20 cellular contexts compared by ENCODE assay signal in genomic region chr2:127027715-127028114, GRCh38.
DNase-seq lines count a peak whose midpoint lies in the region; ATAC-seq and TF ChIP-seq lines count a peak whose summit lies in the region.
"Had no signal": no experiment of that assay in that cellular context is flagged by ENCODE, and none has a peak within 500 bp of the region (broad histone marks: within the 10 kb centered on the region; RNA-seq: fewer than 3 reads in every experiment).

No MANE protein-coding gene starts in this region.

- TF ChIP-seq POLR2A in tibial nerve (IDR thresholded peaks at IDR 0.05): no peak

- 80 to 83% methylated on average over 2 of the region's 2 CpGs for WGBS in tibial nerve, 2 donors

- H3K4me1 Mint-ChIP-seq in CD14-positive monocyte (peaks cover 19% of the 10 kb centered on the region), GM23338 (peaks cover 5% of the 10 kb centered on the region)

- peaks cover 4% of the 10 kb centered on the region; the same call in 1 of the 2 replicates for H3K4me1 ChIP-seq in GM23338 (ENCODE audit: insufficient read depth)
- peaks cover 0 to 19% (median 4%) of the 10 kb centered on the region in 4 donors for H3K4me1 ChIP-seq in tibial nerve
- H3K4me1 ChIP-seq: Caco-2 had no signal

- intact Hi-C loops in CD14-positive monocyte (cut with micrococcal nuclease): no loop called here

- H4K20me1 ChIP-seq in GM23338 (replicated peaks; ENCODE audit: insufficient read depth) (no peaks in the 10 kb centered on the region), SU-DHL-6 (ENCODE audit: low read depth, low read length) (no peaks in the 10 kb centered on the region)

- no peak overlapping the region for H3K27ac Mint-ChIP-seq in CD14-positive monocyte
- no peak overlapping the region for H3K27ac Mint-ChIP-seq in GM23338
- H3K27ac Mint-ChIP-seq: nephron progenitor cell had no signal

- H3K79me2 ChIP-seq in GM23338 (replicated peaks; ENCODE audit: insufficient read depth) (no peaks in the 10 kb centered on the region), SU-DHL-6 (ENCODE audit: insufficient read depth, low read length) (no peaks in the 10 kb centered on the region)

- no peak overlapping the region for H3K27ac ChIP-seq in GM23338 (ENCODE audit: low read depth)
- H3K27ac ChIP-seq in SU-DHL-6 (ENCODE audit: low read depth, low read length): no peak overlapping the region
- no peak overlapping the region for H3K27ac ChIP-seq in tibial nerve
- H3K27ac ChIP-seq: psoas muscle had no signal

- H3K4me3 Mint-ChIP-seq in CD14-positive monocyte (no peak overlapping the region), GM23338 (no peak overlapping the region)
- H3K4me3 Mint-ChIP-seq: nephron progenitor cell had no signal

- TF ChIP-seq EP300 in tibial nerve (IDR thresholded peaks at IDR 0.05): no peak

- H3K27me3 ChIP-seq in GM23338 (ENCODE audit: insufficient read depth): no peaks in the 10 kb centered on the region
- H3K27me3 ChIP-seq in SU-DHL-6 (ENCODE audit: low read length): no peaks in the 10 kb centered on the region; the same call in 1 of the 2 replicates
- H3K27me3 ChIP-seq in tibial nerve: peaks cover 0 to 4% of the 10 kb centered on the region in 2 donors

- H3K9me3 ChIP-seq in SU-DHL-6 (ENCODE audit: insufficient read depth, low read length) (no peaks in the 10 kb centered on the region), tibial nerve (peaks cover 0 to 6% (median 0%) of the 10 kb centered on the region in 4 donors)
- H3K9me3 ChIP-seq: Caco-2, psoas muscle had no signal

- H3K4me2 ChIP-seq in GM23338 (no peak overlapping the region), SU-DHL-6 (ENCODE audit: low read depth, low read length, poor library complexity, severe bottlenecking) (no peak overlapping the region)

- ATAC-seq in GM23338 (no peak), HG03521 (IDR thresholded peaks at IDR 0.05; ENCODE audit: unreplicated experiment) (no peak), GM18867 (IDR thresholded peaks at IDR 0.05; ENCODE audit: unreplicated experiment) (no peak)
- ATAC-seq: left colon, psoas muscle had no signal

- H2AFZ ChIP-seq in GM23338: no peak overlapping the region
- no peak overlapping the region for H2AFZ ChIP-seq in SU-DHL-6 (ENCODE audit: low read depth, low read length, severe bottlenecking)

- H3K9ac ChIP-seq in SU-DHL-6 (ENCODE audit: low read length): no peak overlapping the region

- H3F3A ChIP-seq in GM23338 (replicated peaks; ENCODE audit: low read depth) (0 out of 2 replicates have a peak, but pooled peaks cover 3% of the 10 kb centered on the region), SU-DHL-6 (ENCODE audit: insufficient read depth) (no peaks in the 10 kb centered on the region)

- TF ChIP-seq CTCF in CD14-positive monocyte (IDR thresholded peaks at IDR 0.05) (peak; percentile 36), GM23338 (conservative IDR thresholded peaks at IDR 0.05; ENCODE audit: low read depth in 2 of 2) (peak; percentile 60 to 74), SU-DHL-6 (IDR thresholded peaks at IDR 0.05; ENCODE audit: insufficient read depth, low read length, poor library complexity, severe bottlenecking) (peak; percentile 25), fibroblast of pulmonary artery (IDR thresholded peaks at IDR 0.05; ENCODE audit: low read length, missing control alignments) (peak; percentile 11), tibial nerve (IDR thresholded peaks at IDR 0.05) (no peak)

- H3K9me2 ChIP-seq in GM23338 (ENCODE audit: insufficient read depth) (no peaks in the 10 kb centered on the region), SU-DHL-6 (replicated peaks; ENCODE audit: insufficient read depth, low read length) (no peaks in the 10 kb centered on the region)

- H3K27me3 Mint-ChIP-seq in CD14-positive monocyte (ENCODE audit: low read depth in 3 of 3) (peaks cover 28 to 50% (median 35%) of the 10 kb centered on the region in 3 donors), GM23338 (ENCODE audit: insufficient read depth, low read depth, poor library complexity) (no peaks in the 10 kb centered on the region)

- H3K9me3 Mint-ChIP-seq in CD14-positive monocyte: peaks cover 7 to 16% (median 10%) of the 10 kb centered on the region in 7 donors
- H3K9me3 Mint-ChIP-seq in GM23338: no peaks in the 10 kb centered on the region

- DNase-seq in CD14-positive monocyte (ENCODE audit: low spot score) (no peak), GM23338 (ENCODE audit: low spot score) (peak; percentile 58), fibroblast of pulmonary artery (ENCODE audit: low read depth) (no peak), tibial nerve (ENCODE audit: low spot score in 2 of 2) (no peak)
- DNase-seq in activated effector memory CD4-positive, alpha-beta T cell treated with anti-CD3 and anti-CD28 coated beads, Interleukin-2, amount 50 U/mL, for 16 hours: no peak
- DNase-seq: activated CD4-positive, alpha-beta T cell treated with anti-CD3 and anti-CD28 coated beads for 4 hours; activated CD8-positive, alpha-beta memory T cell treated with anti-CD3 and anti-CD28 coated beads, Interleukin-2, amount 50 U/mL, for 4 hours; activated naive CD4-positive, alpha-beta T cell treated with Interleukin-2 at 50 U/mL for 16 hours; Caco-2; GDM1; left colon; midbrain; MM.1S; NCI-H1930; nephron progenitor cell; psoas muscle; T-helper 9 cell had no signal

- no peaks in the 10 kb centered on the region for H3K36me3 ChIP-seq in GM23338 (ENCODE audit: insufficient read depth)
- no peaks in the 10 kb centered on the region for H3K36me3 ChIP-seq in SU-DHL-6 (ENCODE audit: low read length)
- no peaks in the 10 kb centered on the region for H3K36me3 ChIP-seq in tibial nerve

- H3K36me3 Mint-ChIP-seq in CD14-positive monocyte (peaks cover 0 to 4% of the 10 kb centered on the region in 2 donors), GM23338 (ENCODE audit: low read depth) (no peaks in the 10 kb centered on the region)

- no peak overlapping the region for H3K4me3 ChIP-seq in GM23338
- no peak overlapping the region for H3K4me3 ChIP-seq in SU-DHL-6 (ENCODE audit: insufficient read depth, low read length, poor library complexity, severe bottlenecking)
- no peak overlapping the region for H3K4me3 ChIP-seq in fibroblast of pulmonary artery (replicated peaks; ENCODE audit: low read depth, low read length)
- no peak overlapping the region for H3K4me3 ChIP-seq in tibial nerve
- H3K4me3 ChIP-seq: psoas muscle had no signal

TF ChIP-seq in GM23338, 12 proteins besides CTCF, POLR2A, EP300 and RAD21 (continues in another document):
- no peak for TF ChIP-seq REST (IDR thresholded peaks at IDR 0.05; ENCODE audit: unreplicated experiment)
- no peak for TF ChIP-seq ZNF114 (CRISPR knock-in tag; IDR thresholded peaks at IDR 0.05)
- no peak for TF ChIP-seq EZH2phosphoT487 (IDR thresholded peaks at IDR 0.05; ENCODE audit: unreplicated experiment)

Comparison
In these comparisons a context has a peak if more than half of its experiments do, and no peak if none do; other contexts are left out.
1. CTCF ChIP-seq: peak in CD14-positive monocyte (single experiment), GM23338 (2 of 2), SU-DHL-6 (single experiment) and fibroblast of pulmonary artery (single experiment); none in tibial nerve (0 of 5).